Comparison of ENCODE assay signal across 31 cellular contexts in genomic region chrX:23673108-23673507, GRCh38. TPM values are rescaled to one million over a fixed set of nuclear protein-coding genes. Genes with fewer than 3 reads are reported as not detected.
DNase-seq lines count a peak whose midpoint lies in the region; ATAC-seq and TF ChIP-seq lines count a peak whose summit lies in the region.
"Had no signal": no experiment of that assay in that cellular context is flagged by ENCODE, and none has a peak within 500 bp of the region (broad histone marks: within the 10 kb centered on the region; RNA-seq: fewer than 3 reads in every experiment).

No MANE protein-coding gene starts in this region.

- POLR2A ChIA-PET in activated naive CD8-positive, alpha-beta T cell treated with anti-CD3 and anti-CD28 coated beads, Interleukin-2, amount 10 ng/mL, durations not matched to agents 7 days and 5 days (lab: Charles Lee) = no interaction called here
- POLR2A ChIA-PET in PC-3 (lab: Charles Lee; ENCODE audit: unreplicated experiment) = no interaction called here

- DNase-seq in T-helper 1 cell (no peak), fibroblast of pulmonary artery (ENCODE audit: low read depth) (peak; percentile 16), sciatic nerve (ENCODE audit: low spot score) (no peak), ascending aorta (ENCODE audit: low spot score in 2 of 2) (no peak), PC-3 (no peak)
- DNase-seq in activated naive CD8-positive, alpha-beta T cell treated with anti-CD3 and anti-CD28 coated beads, Interleukin-2, amount 10 ng/mL, durations not matched to agents 7 days and 5 days = no peak
- DNase-seq in activated naive CD8-positive, alpha-beta T cell treated with anti-CD3 and anti-CD28 coated beads for 36 hours = no peak
- DNase-seq: ACHN; BE2C; CD8-positive, alpha-beta memory T cell; DMS 273 treated with DMSO at 0.1 percent for 48 hours; DMS79; EL; GDM1; HFFc6; NCI-H1105 treated with DMSO at 0.1 percent for 48 hours; NCI-H146; NCI-H1930; NCI-H2107; NCI-H524 treated with DMSO at 0.1 percent for 48 hours; NCI-H774; NK-92 treated with Interleukin-12 subunit alpha and Interleukin-12 subunit beta, amount 100 ng/mL, for 24 hours; PC-9; SHP77 had no signal

- no peak for ATAC-seq in activated naive CD8-positive, alpha-beta T cell treated with anti-CD3 and anti-CD28 coated beads, Interleukin-2, amount 10 ng/mL, durations not matched to agents 7 days and 5 days (ENCODE audit: low read depth)
- peak; percentile 48 for ATAC-seq in sciatic nerve
- ATAC-seq in PC-3 = no peak
- ATAC-seq: GM12878, GM23338, K562 had no signal

- no peak overlapping the region for H3K4me2 ChIP-seq in PC-3 (ENCODE audit: low read length)
- H3K4me2 ChIP-seq: GM23338, PC-9 had no signal

- no peak overlapping the region for H3K4me3 Mint-ChIP-seq in T-helper 1 cell treated with Interleukin-12 subunit alpha and Interleukin-12 subunit beta and Interleukin-4 antibody, amounts not matched to agents 30 μg/mL and 1 μg/mL, for 36 hours
- no peak overlapping the region for H3K4me3 Mint-ChIP-seq in activated naive CD8-positive, alpha-beta T cell treated with anti-CD3 and anti-CD28 coated beads, Interleukin-2, amount 10 ng/mL, durations not matched to agents 7 days and 5 days
- no peak overlapping the region for H3K4me3 Mint-ChIP-seq in activated naive CD8-positive, alpha-beta T cell treated with anti-CD3 and anti-CD28 coated beads for 36 hours
- H3K4me3 Mint-ChIP-seq: CD14-positive monocyte; CD8-positive, alpha-beta memory T cell; GM23338; HFFc6 had no signal

- H3K9me2 ChIP-seq in PC-3 (replicated peaks; ENCODE audit: low read length) = no peaks in the 10 kb centered on the region

- CTCF ChIA-PET in PC-3 (lab: Charles Lee) = no interaction called here

- no peak overlapping the region for H3K27ac ChIP-seq in ascending aorta
- H3K27ac ChIP-seq in PC-3 (ENCODE audit: low read length) = no peak overlapping the region
- H3K27ac ChIP-seq: 22Rv1, PC-9 had no signal

- H3K79me2 ChIP-seq in PC-3 (ENCODE audit: low read length) = peaks cover 37% of the 10 kb centered on the region

- H3K9me3 Mint-ChIP-seq in T-helper 1 cell treated with Interleukin-12 subunit alpha and Interleukin-12 subunit beta and Interleukin-4 antibody, amounts not matched to agents 30 μg/mL and 1 μg/mL, for 36 hours = no peaks in the 10 kb centered on the region
- H3K9me3 Mint-ChIP-seq in activated naive CD8-positive, alpha-beta T cell treated with anti-CD3 and anti-CD28 coated beads, Interleukin-2, amount 10 ng/mL, durations not matched to agents 7 days and 5 days = no peaks in the 10 kb centered on the region
- no peaks in the 10 kb centered on the region for H3K9me3 Mint-ChIP-seq in activated naive CD8-positive, alpha-beta T cell treated with anti-CD3 and anti-CD28 coated beads for 36 hours
- H3K9me3 Mint-ChIP-seq: CD14-positive monocyte; CD8-positive, alpha-beta memory T cell; GM23338; HFFc6 had no signal

- no peak overlapping the region for H2AFZ ChIP-seq in PC-3 (ENCODE audit: low read length)
- H2AFZ ChIP-seq: GM23338, PC-9 had no signal

- intact Hi-C loops in sciatic nerve (cut with DNase I) = no loop called here
- intact Hi-C loops in ascending aorta (cut with DNase I) = no loop called here
- intact Hi-C loops in PC-3 (cut with micrococcal nuclease) = no loop called here

- H3K9me3 ChIP-seq in ascending aorta (no peaks in the 10 kb centered on the region), PC-3 (ENCODE audit: low read length) (no peaks in the 10 kb centered on the region)
- H3K9me3 ChIP-seq: BE2C, HAP-1 had no signal

- 0 out of 2 replicates have a peak, but pooled peaks cover 4% of the 10 kb centered on the region for H4K20me1 ChIP-seq in PC-3 (ENCODE audit: low read length)

- peaks cover 11% of the 10 kb centered on the region for H3K36me3 Mint-ChIP-seq in T-helper 1 cell treated with Interleukin-12 subunit alpha and Interleukin-12 subunit beta and Interleukin-4 antibody, amounts not matched to agents 30 μg/mL and 1 μg/mL, for 36 hours (ENCODE audit: low read depth)
- H3K36me3 Mint-ChIP-seq in activated naive CD8-positive, alpha-beta T cell treated with anti-CD3 and anti-CD28 coated beads, Interleukin-2, amount 10 ng/mL, durations not matched to agents 7 days and 5 days = peaks cover 10% of the 10 kb centered on the region
- peaks cover 11% of the 10 kb centered on the region for H3K36me3 Mint-ChIP-seq in activated naive CD8-positive, alpha-beta T cell treated with anti-CD3 and anti-CD28 coated beads for 36 hours

- TF ChIP-seq CTCF in fibroblast of pulmonary artery (IDR thresholded peaks at IDR 0.05; ENCODE audit: low read length, missing control alignments) (no peak), ascending aorta (IDR thresholded peaks at IDR 0.05) (no peak), PC-3 (conservative IDR thresholded peaks at IDR 0.05; ENCODE audit: low read depth, low read length) (no peak)

- H3K4me3 ChIP-seq in fibroblast of pulmonary artery (replicated peaks; ENCODE audit: low read depth, low read length) (no peak overlapping the region), ascending aorta (no peak overlapping the region), PC-3 (ENCODE audit: low read length) (no peak overlapping the region)
- H3K4me3 ChIP-seq: GM12878, GM23338, HAP-1, K562, PC-9 had no signal

- H3K36me3 ChIP-seq in ascending aorta (peaks cover 0 to 7% of the 10 kb centered on the region in 2 donors), PC-3 (ENCODE audit: low read depth, low read length) (peaks cover 27% of the 10 kb centered on the region; the same call in 1 of the 2 replicates)

- no peak overlapping the region for H3K9ac ChIP-seq in PC-3 (ENCODE audit: low read length)

- H3K27me3 Mint-ChIP-seq in T-helper 1 cell treated with Interleukin-12 subunit alpha and Interleukin-12 subunit beta and Interleukin-4 antibody, amounts not matched to agents 30 μg/mL and 1 μg/mL, for 36 hours (ENCODE audit: low read depth) = no peaks in the 10 kb centered on the region
- no peaks in the 10 kb centered on the region for H3K27me3 Mint-ChIP-seq in activated naive CD8-positive, alpha-beta T cell treated with anti-CD3 and anti-CD28 coated beads, Interleukin-2, amount 10 ng/mL, durations not matched to agents 7 days and 5 days
- H3K27me3 Mint-ChIP-seq in activated naive CD8-positive, alpha-beta T cell treated with anti-CD3 and anti-CD28 coated beads for 36 hours = no peaks in the 10 kb centered on the region

- H3F3A ChIP-seq in PC-3 (ENCODE audit: low read length, unreplicated experiment) = no peaks in the 10 kb centered on the region

- BruUV-seq in PC-3 (replicated peaks; lab: Mats Ljungman, UMichigan) = no TSS peak

- H3K4me1 ChIP-seq in ascending aorta (no peaks in the 10 kb centered on the region), PC-3 (ENCODE audit: insufficient read depth, low read length) (peaks cover 7% of the 10 kb centered on the region; the same call in 1 of the 2 replicates)
- H3K4me1 ChIP-seq: BE2C had no signal

- H3K27ac Mint-ChIP-seq in T-helper 1 cell treated with Interleukin-12 subunit alpha and Interleukin-12 subunit beta and Interleukin-4 antibody, amounts not matched to agents 30 μg/mL and 1 μg/mL, for 36 hours = peak overlapping the region; percentile 31
- peak overlapping the region; percentile 30 for H3K27ac Mint-ChIP-seq in activated naive CD8-positive, alpha-beta T cell treated with anti-CD3 and anti-CD28 coated beads, Interleukin-2, amount 10 ng/mL, durations not matched to agents 7 days and 5 days
- no peak overlapping the region for H3K27ac Mint-ChIP-seq in activated naive CD8-positive, alpha-beta T cell treated with anti-CD3 and anti-CD28 coated beads for 36 hours
- H3K27ac Mint-ChIP-seq: CD14-positive monocyte; CD8-positive, alpha-beta memory T cell; GM23338; HFFc6 had no signal

- H3K4me1 Mint-ChIP-seq in T-helper 1 cell treated with Interleukin-12 subunit alpha and Interleukin-12 subunit beta and Interleukin-4 antibody, amounts not matched to agents 30 μg/mL and 1 μg/mL, for 36 hours (ENCODE audit: low read depth) = peaks cover 6% of the 10 kb centered on the region
- peaks cover 19% of the 10 kb centered on the region for H3K4me1 Mint-ChIP-seq in activated naive CD8-positive, alpha-beta T cell treated with anti-CD3 and anti-CD28 coated beads, Interleukin-2, amount 10 ng/mL, durations not matched to agents 7 days and 5 days
- peaks cover 14% of the 10 kb centered on the region for H3K4me1 Mint-ChIP-seq in activated naive CD8-positive, alpha-beta T cell treated with anti-CD3 and anti-CD28 coated beads for 36 hours
- H3K4me1 Mint-ChIP-seq: GM23338 had no signal

- H3K27me3 ChIP-seq in ascending aorta (no peaks in the 10 kb centered on the region), PC-3 (ENCODE audit: low read length) (no peaks in the 10 kb centered on the region)
- H3K27me3 ChIP-seq: BE2C had no signal

RNA-seq across cellular contexts. Expression of gene PRDX4, which starts 5.8 kb away (rescaled TPM):
- total RNA-seq in activated naive CD8-positive, alpha-beta T cell treated with anti-CD3 and anti-CD28 coated beads, Interleukin-2, amount 10 ng/mL, durations not matched to agents 7 days and 5 days = 10 to 100 TPM; 17.0 to 18.8 TPM
- 10 to 100 TPM; 46.6 to 46.9 TPM for total RNA-seq in activated naive CD8-positive, alpha-beta T cell treated with anti-CD3 and anti-CD28 coated beads for 36 hours
- total RNA-seq in sciatic nerve = 53.8 TPM
- 112 TPM for total RNA-seq in ascending aorta
- total RNA-seq in PC-3 (2014; rRNA removed) = 249 and 276 TPM in 2 replicates
